ENCODE assay signal across 11 cellular contexts in genomic region chr11:109644158-109644557, GRCh38.
DNase-seq lines count a peak whose midpoint lies in the region; ATAC-seq and TF ChIP-seq lines count a peak whose summit lies in the region.
"Had no signal": no experiment of that assay in that cellular context is flagged by ENCODE, and none has a peak within 500 bp of the region (broad histone marks: within the 10 kb centered on the region; RNA-seq: fewer than 3 reads in every experiment).

No MANE protein-coding gene starts in this region.

- WGBS in GM23248 (ENCODE audit: low coverage in 1 of 2, low lambda C conversion rate in 2 of 2, missing lambda C conversion rate in 2 of 2), 2 experiments, result 0 to 9% methylated on average over 2 of the region's 2 CpGs
- WGBS in body of pancreas, 2 donors, result 27% methylated on average over 2 of the region's 2 CpGs

- no peaks in the 10 kb centered on the region for H3F3A ChIP-seq in GM23248 (ENCODE audit: insufficient read depth)

- no peak for TF ChIP-seq POLR2A in body of pancreas (IDR thresholded peaks at IDR 0.05)

- H3K9ac ChIP-seq in GM23248, result no peak overlapping the region
- H3K9ac ChIP-seq: KMS-11 had no signal

- in situ Hi-C loops in GM23248 (cut with MboI), result no loop called here

- no peaks in the 10 kb centered on the region for H3K36me3 ChIP-seq in GM23248 (ENCODE audit: low read depth)
- H3K36me3 ChIP-seq in body of pancreas (replicated peaks in 1 of 2; ENCODE audit: insufficient read depth in 1 of 2, low read depth in 2 of 2), result no peaks in the 10 kb centered on the region
- H3K36me3 ChIP-seq: neutrophil had no signal

- H3K9me2 ChIP-seq in GM23248 (ENCODE audit: insufficient read depth), result no peaks in the 10 kb centered on the region

- H3K9me3 ChIP-seq in GM23248 (ENCODE audit: low read depth) (no peaks in the 10 kb centered on the region), body of pancreas (no peaks in the 10 kb centered on the region)
- H3K9me3 ChIP-seq: neutrophil had no signal

- H3K27me3 ChIP-seq in GM23248 (replicated peaks; ENCODE audit: insufficient read depth), result peaks cover 8% of the 10 kb centered on the region; the same call in 1 of the 2 replicates
- H3K27me3 ChIP-seq in body of pancreas, result no peaks in the 10 kb centered on the region
- H3K27me3 ChIP-seq: neutrophil had no signal

- H4K20me1 ChIP-seq in GM23248 (ENCODE audit: insufficient read depth), result no peaks in the 10 kb centered on the region

- DNase-seq in GM23248 (peak; percentile 1), NCI-H345 (lab: John Stamatoyannopoulos, UW) (peak; percentile 97), body of pancreas (peak in 3 of 4 donors; percentile 13 to 36 (median 27)), middle frontal gyrus (ENCODE audit: extremely low spot score, low spot score) (peak; percentile 63), GM20000 (ENCODE audit: low spot score) (no peak), NOMO-1 treated with DMSO at 0.1 percent for 48 hours (lab: John Stamatoyannopoulos, UW; ENCODE audit: unreplicated experiment) (no peak), SW480 (ENCODE audit: low spot score) (no peak)
- no peak for DNase-seq in effector CD4-positive, alpha-beta T cell
- DNase-seq: central memory CD4-positive, alpha-beta T cell had no signal

- no peak for ATAC-seq in body of pancreas

- TF ChIP-seq CTCF in body of pancreas (IDR thresholded peaks at IDR 0.05) (no peak), GM20000 (IDR thresholded peaks at IDR 0.05; ENCODE audit: extremely low read depth, missing control alignments) (no peak)

- H3K4me3 ChIP-seq in GM23248 (no peak overlapping the region), body of pancreas (no peak overlapping the region)

- H3K4me1 ChIP-seq in GM23248 (ENCODE audit: insufficient read depth) (no peaks in the 10 kb centered on the region), body of pancreas (no peaks in the 10 kb centered on the region)

- H3K27ac ChIP-seq in GM23248 (no peak overlapping the region), body of pancreas (no peak overlapping the region)
- H3K27ac ChIP-seq: KMS-11, neutrophil had no signal

- intact Hi-C loops in body of pancreas (cut with DNase I), result no loop called here

- H2AFZ ChIP-seq in GM23248, result no peak overlapping the region

- H3K79me2 ChIP-seq in GM23248 (ENCODE audit: insufficient read depth), result no peaks in the 10 kb centered on the region

- no peak overlapping the region for H3K4me2 ChIP-seq in GM23248 (ENCODE audit: unreplicated experiment)
- H3K4me2 ChIP-seq: KMS-11 had no signal

Comparison
In these comparisons a context has a peak if more than half of its experiments do, and no peak if none do; other contexts are left out.
1. DNase-seq: peak in GM23248 (single experiment), NCI-H345 (single experiment), body of pancreas (3 of 4) and middle frontal gyrus (single experiment); none in GM20000 (single experiment), effector CD4-positive, alpha-beta T cell (single experiment), NOMO-1 treated with DMSO at 0.1 percent for 48 hours (single experiment) and SW480 (single experiment).